In genomic region chr12:58086930-58087329, GRCh38 we compare ENCODE assay signal across 1 cellular context.
TF ChIP-seq lines count a peak whose summit lies in the region.

No MANE protein-coding gene starts in this region.

TF ChIP-seq in GM23338, 12 proteins besides CTCF, POLR2A, EP300 and RAD21 (continued from another document):
- TF ChIP-seq ZNF462 (CRISPR knock-in tag; IDR thresholded peaks at IDR 0.05): no peak
- no peak for TF ChIP-seq ETS1 (IDR thresholded peaks at IDR 0.05)
- TF ChIP-seq EZH2 (IDR thresholded peaks at IDR 0.05; ENCODE audit: low read depth, unreplicated experiment): no peak
- TF ChIP-seq STAT1 (IDR thresholded peaks at IDR 0.05; ENCODE audit: unreplicated experiment): no peak
- TF ChIP-seq JUNB (IDR thresholded peaks at IDR 0.05; ENCODE audit: unreplicated experiment): no peak
- TF ChIP-seq REST (IDR thresholded peaks at IDR 0.05; ENCODE audit: unreplicated experiment): no peak
- TF ChIP-seq POLR2AphosphoS5 (IDR thresholded peaks at IDR 0.05; ENCODE audit: low read depth): no peak
